12 cellular contexts compared by ENCODE assay signal in genomic region chr13:51330741-51331140, GRCh38. TPM values are rescaled to one million over a fixed set of nuclear protein-coding genes. Genes with fewer than 3 reads are reported as not detected.
DNase-seq lines count a peak whose midpoint lies in the region; ATAC-seq, FAIRE-seq and TF ChIP-seq lines count a peak whose summit lies in the region.
"Had no signal": no experiment of that assay in that cellular context is flagged by ENCODE, and none has a peak within 500 bp of the region (broad histone marks: within the 10 kb centered on the region; RNA-seq: fewer than 3 reads in every experiment).

No MANE protein-coding gene starts in this region.

- no peaks in the 10 kb centered on the region for H3K9me1 ChIP-seq in K562 (ENCODE audit: control insufficient read depth, insufficient read depth, low read length)

- H3K4me2 ChIP-seq in KMS-11 (peak overlapping the region; percentile 74), K562 (ENCODE audit: insufficient read depth, low read length) (no peak overlapping the region)

- POLR2A ChIA-PET in activated CD4-positive, alpha-beta T cell treated with anti-CD3 and anti-CD28 coated beads for 36 hours (lab: Charles Lee): no interaction called here
- POLR2A ChIA-PET in K562 (lab: Yijun Ruan, JAX): no interaction called here

- H2AFZ ChIP-seq in KMS-11 (ENCODE audit: low read depth) (peak overlapping the region; percentile 66), K562 (ENCODE audit: low read depth, low read length) (no peak overlapping the region)

- no peaks in the 10 kb centered on the region for H3K36me3 Mint-ChIP-seq in activated CD4-positive, alpha-beta T cell treated with anti-CD3 and anti-CD28 coated beads for 36 hours (ENCODE audit: low read depth)

- no peaks in the 10 kb centered on the region for H3K9me3 ChIP-seq in K562 (replicated peaks; ENCODE audit: control insufficient read depth, insufficient read depth, low read depth, low read length)
- H3K9me3 ChIP-seq: heart right ventricle, neutrophil had no signal

- FAIRE-seq in K562 (lab: Jason Lieb, UNC): no peak
- FAIRE-seq: A204.1 had no signal

- no peak for TF ChIP-seq RAD21 in K562 (CRISPR knock-in tag; conservative IDR thresholded peaks at IDR 0.05 in 1 of 2, IDR thresholded peaks at IDR 0.05 in 1 of 2)

- H3K79me2 ChIP-seq in KMS-11 (ENCODE audit: insufficient read depth, low read depth) (no peaks in the 10 kb centered on the region), K562 (ENCODE audit: control insufficient read depth, insufficient read depth, low read length) (no peaks in the 10 kb centered on the region)

- intact Hi-C loops in activated CD4-positive, alpha-beta T cell treated with anti-CD3 and anti-CD28 coated beads for 36 hours (cut with DNase I, micrococcal nuclease): no loop called here
- intact Hi-C loops in K562 (cut with micrococcal nuclease): no loop called here

- TF ChIP-seq POLR2A in K562 (conservative IDR thresholded peaks at IDR 0.05): no peak

- peaks cover 5% of the 10 kb centered on the region for H3K27me3 Mint-ChIP-seq in activated CD4-positive, alpha-beta T cell treated with anti-CD3 and anti-CD28 coated beads for 36 hours

- CTCF ChIA-PET in activated CD4-positive, alpha-beta T cell treated with anti-CD3 and anti-CD28 coated beads for 36 hours (lab: Charles Lee): interaction anchor here (0.6 kb wide), 1 partner anchor 193 kb away, joined by 5 read pairs; no protein-coding TSS in a partner anchor
- CTCF ChIA-PET in K562 (lab: Yijun Ruan, JAX; ENCODE audit: low intra/inter-chr PET ratio): no interaction called here

- TF ChIP-seq EP300 in K562 (IDR thresholded peaks at IDR 0.05; ENCODE audit: low read length): no peak

- H3K9ac ChIP-seq in KMS-11 (no peak overlapping the region; the same call in 1 of the 2 replicates), K562 (ENCODE audit: insufficient read depth in 1 of 2, low read depth in 2 of 2, low read length in 2 of 2) (no peak overlapping the region)

- H3K4me3 ChIP-seq in KMS-11 (IDR thresholded peaks at IDR 0.05; ENCODE audit: insufficient read depth, low read depth, low read length) (no peak overlapping the region), K562 (no peak overlapping the region), foreskin fibroblast (ENCODE audit: low read depth in 1 of 2, low read length in 2 of 2) (no peak overlapping the region)
- H3K4me3 ChIP-seq: heart right ventricle had no signal

- DNase-seq in activated CD4-positive, alpha-beta T cell treated with anti-CD3 and anti-CD28 coated beads for 36 hours: peak; percentile 23
- DNase-seq in activated CD4-positive, alpha-beta T cell treated with anti-CD3 and anti-CD28 coated beads for 4 hours: no peak
- DNase-seq in K562 (ENCODE audit: extremely low read depth in 1 of 4, low spot score in 3 of 4) (no peak), stromal cell of bone marrow (ENCODE audit: low read depth) (peak; percentile 60), foreskin fibroblast (no peak), HPDE6-E6E7 (ENCODE audit: extremely low spot score) (no peak)
- DNase-seq: activated naive CD4-positive, alpha-beta T cell; heart right ventricle had no signal

- in situ Hi-C loops in K562 (cut with MboI): no loop called here

- H3K4me1 Mint-ChIP-seq in activated CD4-positive, alpha-beta T cell treated with anti-CD3 and anti-CD28 coated beads for 36 hours: peaks cover 26% of the 10 kb centered on the region

- TF ChIP-seq CTCF in KMS-11 (conservative IDR thresholded peaks at IDR 0.05; ENCODE audit: low read depth, low read length) (no peak), K562 (IDR thresholded peaks at IDR 0.05 in 2 of 3, conservative IDR thresholded peaks at IDR 0.05 in 1 of 3; ENCODE audit: insufficient read depth in 2 of 3, low read depth in 1 of 3, low read length in 3 of 3) (no peak), foreskin fibroblast (IDR thresholded peaks at IDR 0.05; ENCODE audit: low read depth, low read length) (no peak)

- H3K27ac Mint-ChIP-seq in activated CD4-positive, alpha-beta T cell treated with anti-CD3 and anti-CD28 coated beads for 36 hours: peak overlapping the region; percentile 49

- 7% methylated on average over 3 of the region's 3 CpGs for WGBS in K562 (ENCODE audit: insufficient coverage, low coverage, missing lambda C conversion rate)

- BruUV-seq in K562 (replicated peaks; lab: Mats Ljungman, UMichigan): no TSS peak

- peak; percentile 47 for ATAC-seq in activated CD4-positive, alpha-beta T cell treated with anti-CD3 and anti-CD28 coated beads for 36 hours
- ATAC-seq in K562 (no peak), GM21619 (IDR thresholded peaks at IDR 0.05; ENCODE audit: unreplicated experiment) (no peak)

- no peaks in the 10 kb centered on the region for H3K36me3 ChIP-seq in KMS-11 (ENCODE audit: insufficient read depth)
- H3K36me3 ChIP-seq in K562 (ENCODE audit: control insufficient read depth, insufficient read depth, low read length): no peaks in the 10 kb centered on the region
- H3K36me3 ChIP-seq: heart right ventricle, neutrophil had no signal

- peaks cover 36% of the 10 kb centered on the region for H3K4me1 ChIP-seq in KMS-11 (ENCODE audit: low read depth, poor library complexity, severe bottlenecking)
- no peaks in the 10 kb centered on the region; a peak in 2 of 5 replicates for H3K4me1 ChIP-seq in K562 (replicated peaks in 1 of 2; ENCODE audit: control insufficient read depth in 2 of 2, insufficient read depth in 2 of 2, low read length in 2 of 2)

- H3K27me3 ChIP-seq in KMS-11 (ENCODE audit: insufficient read depth, low read depth) (no peaks in the 10 kb centered on the region), K562 (ENCODE audit: control insufficient read depth in 2 of 2, insufficient read depth in 2 of 2, low read length in 2 of 2) (peaks cover 0 to 5% of the 10 kb centered on the region in 2 experiments; a peak in 2 of 5 replicates)
- H3K27me3 ChIP-seq: heart right ventricle, neutrophil had no signal

- H3K4me3 Mint-ChIP-seq in activated CD4-positive, alpha-beta T cell treated with anti-CD3 and anti-CD28 coated beads for 36 hours: no peak overlapping the region

- H3K9me3 Mint-ChIP-seq in activated CD4-positive, alpha-beta T cell treated with anti-CD3 and anti-CD28 coated beads for 36 hours (ENCODE audit: low read depth): no peaks in the 10 kb centered on the region

- no peaks in the 10 kb centered on the region for H4K20me1 ChIP-seq in KMS-11 (ENCODE audit: insufficient read depth)
- H4K20me1 ChIP-seq in K562 (replicated peaks; ENCODE audit: control insufficient read depth, insufficient read depth, low read length): no peaks in the 10 kb centered on the region

- peak overlapping the region; percentile 51 for H3K27ac ChIP-seq in KMS-11
- H3K27ac ChIP-seq in K562 (ENCODE audit: extremely low read depth, low read depth, low read length): no peak overlapping the region
- H3K27ac ChIP-seq: heart right ventricle, neutrophil had no signal

TF ChIP-seq in K562, 482 proteins besides CTCF, POLR2A, EP300 and RAD21 (continues in another document):
- no peak for TF ChIP-seq GTF2B (IDR thresholded peaks at IDR 0.05; ENCODE audit: extremely low read depth, insufficient read length)
- TF ChIP-seq MEF2D (tag; conservative IDR thresholded peaks at IDR 0.05; ENCODE audit: low read depth): peak; percentile 95
- no peak for TF ChIP-seq ARID3B (CRISPR knock-in tag; IDR thresholded peaks at IDR 0.05; ENCODE audit: borderline replicate concordance)
- TF ChIP-seq ZNF124 (CRISPR knock-in tag; IDR thresholded peaks at IDR 0.05): no peak
- 0 out of 2 replicates have a peak, but pooled peaks have one; percentile 1 for TF ChIP-seq SPI1 (IDR thresholded peaks at IDR 0.05; ENCODE audit: borderline replicate concordance, low read depth, low read length)
- TF ChIP-seq MEF2A (IDR thresholded peaks at IDR 0.05; ENCODE audit: control insufficient read depth, low read depth, low read length): peak; percentile 75; the same call in 1 of the 2 replicates

RNA-seq across cellular contexts. Expression of gene SERPINE3, which starts 8.8 kb away (rescaled TPM):
- total RNA-seq in activated CD4-positive, alpha-beta T cell treated with anti-CD3 and anti-CD28 coated beads for 36 hours: not detected
- not detected in 2 replicates for total RNA-seq in K562 (2011; cell fraction: chromatin; rRNA removed; ENCODE audit: low replicate concordance)
- not detected in 2 replicates for total RNA-seq in K562 (2011; cell fraction: nucleolus; rRNA removed)
- total RNA-seq in K562 (2011; cell fraction: nucleoplasm; rRNA removed): not detected in 2 replicates
- total RNA-seq in K562 (2014; rRNA removed) (not detected in 2 replicates), K562 (2014; rRNA removed; fragmentation: Illumina TruSeq; extraction: Trizol) (not detected in 2 replicates), K562 (2015; rRNA removed; fragmentation: Illumina TruSeq; extraction: Trizol) (not detected in 2 replicates), K562 (2021) (not detected in 2 replicates)
- polyA plus RNA-seq in K562 (2011; rRNA removed) (not detected in 2 replicates), K562 (2014; fragmentation: Illumina TruSeq; extraction: Trizol) (not detected in 2 replicates), K562 (2014; fragmentation: Nextera tagmentation; extraction: Ambion mirVana) (not detected), K562 (2014; rRNA removed) (not detected in 2 replicates)
- polyA plus RNA-seq in K562 (2011; cell fraction: cytosol; rRNA removed): not detected in 2 replicates
- polyA plus RNA-seq in K562 (2011; cell fraction: nucleus; rRNA removed): not detected in 2 replicates
- polyA plus RNA-seq in K562 (2012): not detected in 2 replicates
- polyA minus RNA-seq in K562 (2011; rRNA and poly(A)+ RNA removed): not detected in 2 replicates
- polyA minus RNA-seq in K562 (2011; cell fraction: cytosol; rRNA and poly(A)+ RNA removed): not detected in 2 replicates
- not detected in 2 replicates for polyA minus RNA-seq in K562 (2011; cell fraction: nucleus; rRNA and poly(A)+ RNA removed)
- total RNA-seq: heart right ventricle had no signal

Comparison
In these comparisons a context has a peak if more than half of its experiments do, and no peak if none do; other contexts are left out.
1. DNase-seq: peak in activated CD4-positive, alpha-beta T cell treated with anti-CD3 and anti-CD28 coated beads for 36 hours (single experiment) and stromal cell of bone marrow (single experiment); none in activated CD4-positive, alpha-beta T cell treated with anti-CD3 and anti-CD28 coated beads for 4 hours (0 of 2), K562 (0 of 4), foreskin fibroblast (0 of 2) and HPDE6-E6E7 (single experiment).